ENCODE assay signal across 8 cellular contexts in the genomic region with DNA sequence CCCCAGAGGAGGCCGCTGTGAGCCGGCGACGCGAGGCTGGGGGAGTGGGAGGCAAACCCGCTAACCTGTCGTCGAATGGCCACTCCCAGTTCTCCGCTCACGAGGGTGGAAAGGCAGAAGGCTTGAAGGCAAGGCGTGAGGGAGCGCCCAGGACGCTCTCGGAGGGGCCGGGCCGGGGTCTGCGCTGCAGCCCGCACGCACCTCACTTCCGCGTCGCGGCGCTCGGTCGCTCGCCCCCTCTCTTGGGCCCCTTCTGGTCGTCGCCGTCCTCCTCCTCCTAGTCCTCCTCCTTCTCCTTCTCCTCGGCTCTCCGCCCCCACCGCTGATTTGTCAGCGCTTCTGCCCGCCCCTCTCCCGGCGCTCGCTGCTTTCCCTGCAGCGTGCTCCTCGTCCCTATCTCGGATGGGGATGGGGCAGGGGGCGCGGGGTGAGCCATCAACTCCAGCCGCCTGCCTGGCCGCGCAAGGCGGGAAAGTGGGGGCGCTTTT. TPM values are rescaled to one million over a fixed set of nuclear protein-coding genes. Genes with fewer than 3 reads are reported as not detected.
A peak's percentile ranks its signal among the peaks of the same experiment; 100 is the strongest.
DNase-seq lines count a peak whose midpoint lies in the region; ATAC-seq and TF ChIP-seq lines count a peak whose summit lies in the region.

Gene SNCA (minus strand): TSS at position 265 of the 488 bp plus-strand sequence. CDS start 1,494 bp downstream, outside the sequence.

- 1% methylated on average over 29 to 41 of the region's 48 CpGs for WGBS in esophagus squamous epithelium, 2 donors

- peak within 1 kb of the TSS; percentile 83 for H3K27ac Mint-ChIP-seq in mesothelial cell of epicardium
- H3K27ac Mint-ChIP-seq in stimulated activated memory B cell treated with anti-CD40 and anti-IgM and Interleukin-4, amounts not matched to agents 10 μg/mL and 1 μg/mL and 100 μg/mL, for 72 hours, result no peak within 1 kb of the TSS

- peaks cover 0 to 81% (median 3%) of the 10 kb centered on the region in 4 donors for H3K27me3 ChIP-seq in esophagus squamous epithelium

- intact Hi-C loops in esophagus squamous epithelium (cut with DNase I), result no loop called here

- H3K36me3 ChIP-seq in esophagus squamous epithelium, result no peaks in the 10 kb centered on the region

- H3K9me3 Mint-ChIP-seq in mesothelial cell of epicardium, result no peaks in the 10 kb centered on the region
- H3K9me3 Mint-ChIP-seq in stimulated activated memory B cell treated with anti-CD40 and anti-IgM and Interleukin-4, amounts not matched to agents 10 μg/mL and 1 μg/mL and 100 μg/mL, for 72 hours, result no peaks in the 10 kb centered on the region

- peaks cover 18% of the 10 kb centered on the region for H3K4me1 Mint-ChIP-seq in mesothelial cell of epicardium
- peaks cover 19% of the 10 kb centered on the region for H3K4me1 Mint-ChIP-seq in stimulated activated memory B cell treated with anti-CD40 and anti-IgM and Interleukin-4, amounts not matched to agents 10 μg/mL and 1 μg/mL and 100 μg/mL, for 72 hours

- no peak for TF ChIP-seq CTCF in GM20000 (IDR thresholded peaks at IDR 0.05; ENCODE audit: extremely low read depth, missing control alignments)
- TF ChIP-seq CTCF in esophagus squamous epithelium (IDR thresholded peaks at IDR 0.05), result no peak
- no peak for TF ChIP-seq CTCF in mesothelial cell of epicardium (IDR thresholded peaks at IDR 0.05; ENCODE audit: unreplicated experiment)

- peak within 1 kb of the TSS; percentile 84 for H3K4me3 Mint-ChIP-seq in mesothelial cell of epicardium
- peak within 1 kb of the TSS; percentile 78 for H3K4me3 Mint-ChIP-seq in stimulated activated memory B cell treated with anti-CD40 and anti-IgM and Interleukin-4, amounts not matched to agents 10 μg/mL and 1 μg/mL and 100 μg/mL, for 72 hours

- peaks cover 8% of the 10 kb centered on the region for H3K36me3 Mint-ChIP-seq in mesothelial cell of epicardium
- no peaks in the 10 kb centered on the region for H3K36me3 Mint-ChIP-seq in stimulated activated memory B cell treated with anti-CD40 and anti-IgM and Interleukin-4, amounts not matched to agents 10 μg/mL and 1 μg/mL and 100 μg/mL, for 72 hours

- ATAC-seq in stimulated activated memory B cell treated with anti-CD40 and anti-IgM and Interleukin-4, amounts not matched to agents 10 μg/mL and 1 μg/mL and 100 μg/mL, for 72 hours, result no peak
- no peak for ATAC-seq in HG02610 (IDR thresholded peaks at IDR 0.05; ENCODE audit: unreplicated experiment)

- H3K27ac ChIP-seq in esophagus squamous epithelium, result peak within 1 kb of the TSS; percentile 49 to 72 (median 68)

- peak within 1 kb of the TSS; percentile 39 to 78 (median 62) for H3K4me3 ChIP-seq in esophagus squamous epithelium

- peaks cover 5% of the 10 kb centered on the region for H3K27me3 Mint-ChIP-seq in mesothelial cell of epicardium (ENCODE audit: low read depth)
- H3K27me3 Mint-ChIP-seq in stimulated activated memory B cell treated with anti-CD40 and anti-IgM and Interleukin-4, amounts not matched to agents 10 μg/mL and 1 μg/mL and 100 μg/mL, for 72 hours, result peaks cover 77% of the 10 kb centered on the region

- no peaks in the 10 kb centered on the region for H3K9me3 ChIP-seq in esophagus squamous epithelium

- H3K4me1 ChIP-seq in esophagus squamous epithelium, result peaks cover 0 to 33% (median 6%) of the 10 kb centered on the region in 3 donors

- peak in 1 of 4 donors; percentile 52 for TF ChIP-seq POLR2A in esophagus squamous epithelium (IDR thresholded peaks at IDR 0.05)

- DNase-seq in AG08396 (ENCODE audit: low spot score), result peak; percentile 49
- peak; percentile 37 for DNase-seq in GM20000 (ENCODE audit: low spot score)
- peak; percentile 82 to 89 for DNase-seq in NCI-H446 (lab: John Stamatoyannopoulos, UW)
- peak; percentile 28 for DNase-seq in activated T-cell treated with anti-CD3 and anti-CD28 coated beads, Interleukin-2, amount 50 U/mL, for 1 hour
- no peak for DNase-seq in esophagus squamous epithelium (lab: John Stamatoyannopoulos, UW)
- DNase-seq in mesothelial cell of epicardium (ENCODE audit: low spot score in 2 of 2, unreplicated experiment in 2 of 2), result peak; percentile 54 to 78

RNA-seq across cellular contexts. Expression of gene SNCA, which starts in this region (rescaled TPM):
- total RNA-seq in esophagus squamous epithelium (10 to 100 TPM in 1 of 4 donors, 1 to 10 TPM in 2, under 1 TPM in 1; 0.87 to 16.3 (median 5.3) TPM), mesothelial cell of epicardium (14.8 to 18.3 TPM (median 15.7 TPM) in 3 replicates)
